In the genomic region with DNA sequence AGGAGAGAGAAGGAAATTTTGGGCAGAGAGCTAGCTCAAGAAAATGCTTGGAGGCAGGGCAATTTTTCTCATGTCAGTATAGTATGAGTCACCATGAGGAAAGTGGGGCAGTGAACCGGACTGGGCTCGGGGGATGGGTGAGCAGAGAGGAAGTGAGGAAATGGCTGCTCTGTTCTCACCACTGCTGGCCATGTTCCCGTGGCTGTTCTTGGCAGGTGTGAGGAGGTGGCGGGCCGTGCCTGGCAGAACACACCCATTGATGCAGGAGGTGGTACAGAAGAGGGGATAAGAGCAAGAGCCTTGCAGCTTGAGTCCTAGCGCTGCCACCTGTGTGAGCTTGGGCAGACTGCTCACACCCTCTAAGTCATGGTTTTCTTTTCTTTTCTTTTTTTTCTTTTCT, we compare ENCODE assay signal across 8 cellular contexts.
DNase-seq lines count a peak whose midpoint lies in the region; ATAC-seq and TF ChIP-seq lines count a peak whose summit lies in the region.

No MANE protein-coding gene starts in this region.

- H3K36me3 ChIP-seq in SJSA1: no peaks in the 10 kb centered on the region
- no peaks in the 10 kb centered on the region for H3K36me3 ChIP-seq in sigmoid colon

- peak overlapping the region; percentile 12; the same call in 1 of the 2 replicates for H3K27ac ChIP-seq in SJSA1
- H3K27ac ChIP-seq in sigmoid colon: peak overlapping the region in 2 of 4 donors; percentile 42 to 55

- no peak for TF ChIP-seq POLR2A in sigmoid colon (IDR thresholded peaks at IDR 0.05)

- H3K4me3 ChIP-seq in SJSA1: no peak overlapping the region
- no peak overlapping the region for H3K4me3 ChIP-seq in sigmoid colon

- WGBS in sigmoid colon, 2 donors: 15 to 25% methylated on average over 6 of the region's 6 CpGs

- H3K9me3 ChIP-seq in SJSA1 (replicated peaks) (no peaks in the 10 kb centered on the region), sigmoid colon (no peaks in the 10 kb centered on the region)

- no peak for DNase-seq in activated CD4-positive, CD25-positive, alpha-beta regulatory T cell treated with anti-CD3 and anti-CD28 coated beads, Interleukin-2, amount 50 U/mL, for 72 hours
- DNase-seq in SJSA1 (ENCODE audit: low read depth in 1 of 2, low spot score in 2 of 2): peak; percentile 67 to 76
- peak; percentile 57 for DNase-seq in glomerular endothelial cell (ENCODE audit: extremely low read depth, low read depth, low spot score)
- DNase-seq in sigmoid colon: peak; percentile 89
- DNase-seq in G401 (ENCODE audit: low spot score): no peak
- no peak for DNase-seq in NCI-H446 (lab: John Stamatoyannopoulos, UW)

- intact Hi-C loops in sigmoid colon (cut with DNase I): no loop called here

- no peak for TF ChIP-seq CTCF in sigmoid colon (IDR thresholded peaks at IDR 0.05)

- ATAC-seq in activated CD4-positive, CD25-positive, alpha-beta regulatory T cell treated with anti-CD3 and anti-CD28 coated beads, Interleukin-2, amount 50 U/mL, for 24 hours: peak; percentile 33 to 41
- peak; percentile 83 for ATAC-seq in HG03342 (IDR thresholded peaks at IDR 0.05; ENCODE audit: unreplicated experiment)

- no peak for TF ChIP-seq EP300 in sigmoid colon (IDR thresholded peaks at IDR 0.05)

- H3K4me1 ChIP-seq in SJSA1 (replicated peaks) (peaks cover 21% of the 10 kb centered on the region), sigmoid colon (peaks cover 0 to 7% (median 3%) of the 10 kb centered on the region in 4 donors)

- no peaks in the 10 kb centered on the region for H3K27me3 ChIP-seq in SJSA1 (replicated peaks)
- no peaks in the 10 kb centered on the region for H3K27me3 ChIP-seq in sigmoid colon

- in situ Hi-C loops in G401 (cut with HindIII; ENCODE audit: low sequenced_read_pairs): no loop called here

Comparison
In these comparisons a context has a peak if more than half of its experiments do, and no peak if none do; other contexts are left out.
1. DNase-seq: peak in SJSA1 (2 of 2), glomerular endothelial cell (single experiment) and sigmoid colon (single experiment); none in activated CD4-positive, CD25-positive, alpha-beta regulatory T cell treated with anti-CD3 and anti-CD28 coated beads, Interleukin-2, amount 50 U/mL, for 72 hours (single experiment), G401 (single experiment) and NCI-H446 (0 of 2).